Comparison of ENCODE assay signal across 10 cellular contexts in genomic region chr7:24517166-24517565, GRCh38.
"Had no signal": no experiment of that assay in that cellular context is flagged by ENCODE, and none has a peak within 500 bp of the region (broad histone marks: within the 10 kb centered on the region; RNA-seq: fewer than 3 reads in every experiment).

No MANE protein-coding gene starts in this region.

- ATAC-seq: GM23338, HCT116 had no signal

- DNase-seq: GM23248, H7, H9, HCEC 1CT, HFFc6 had no signal

- H3K9ac ChIP-seq: GM23248 had no signal

- H3K27ac ChIP-seq: GM23248 had no signal

- FAIRE-seq: H1, H54 had no signal

- H2AFZ ChIP-seq: GM23248, GM23338 had no signal

- H3K36me3 ChIP-seq: HAP-1 had no signal

- H3K4me2 ChIP-seq: GM23338 had no signal

- H3K9me3 ChIP-seq: HAP-1 had no signal

- H3K4me3 ChIP-seq: GM23248, GM23338, HAP-1 had no signal
